In genomic region chr5:139415221-139415861, GRCh38 we compare ENCODE assay signal across 11 cellular contexts. TPM values are rescaled to one million over a fixed set of nuclear protein-coding genes. Genes with fewer than 3 reads are reported as not detected.
DNase-seq lines count a peak whose midpoint lies in the region; ATAC-seq and TF ChIP-seq lines count a peak whose summit lies in the region.
"Had no signal": no experiment of that assay in that cellular context is flagged by ENCODE, and none has a peak within 500 bp of the region (broad histone marks: within the 10 kb centered on the region; RNA-seq: fewer than 3 reads in every experiment).

No MANE protein-coding gene starts in this region.

- peaks cover 82% of the 10 kb centered on the region for H3K4me1 ChIP-seq in left ventricle myocardium inferior
- peaks cover 50% of the 10 kb centered on the region for H3K4me1 ChIP-seq in stomach smooth muscle (ENCODE audit: control insufficient read depth, insufficient read depth, low read length)
- H3K4me1 ChIP-seq: A549 had no signal

- no peak overlapping the region for H3K4me3 ChIP-seq in left ventricle myocardium inferior
- peak overlapping the region in 1 of 2 donors; percentile 40 for H3K4me3 ChIP-seq in stomach smooth muscle (ENCODE audit: low read length in 2 of 2)
- H3K4me3 ChIP-seq: A549 had no signal

- peaks cover 49% of the 10 kb centered on the region for H3K4me1 Mint-ChIP-seq in activated CD4-positive, alpha-beta T cell treated with anti-CD3 and anti-CD28 coated beads for 36 hours
- H3K4me1 Mint-ChIP-seq in activated naive CD8-positive, alpha-beta T cell treated with anti-CD3 and anti-CD28 coated beads, Interleukin-2, amount 10 ng/mL, durations not matched to agents 7 days and 5 days: peaks cover 48% of the 10 kb centered on the region

- CTCF ChIA-PET in activated CD4-positive, alpha-beta T cell treated with anti-CD3 and anti-CD28 coated beads for 36 hours (lab: Charles Lee): interaction anchor here (0.8 to 3.5 kb wide), 13 partner anchors 9 to 108 kb away, joined by 3 to 14 read pairs (median 4); partner anchors contain the start of genes DNAJC18, PAIP2, SPATA24 and STING1

- no peak for TF ChIP-seq CTCF in left ventricle myocardium inferior (IDR thresholded peaks at IDR 0.05; ENCODE audit: borderline replicate concordance)

- intact Hi-C loops in activated CD4-positive, alpha-beta T cell treated with anti-CD3 and anti-CD28 coated beads for 36 hours (cut with DNase I, micrococcal nuclease): loop anchor here (1.0 to 10.0 kb wide), 13 partner anchors 11 to 349 kb away; partner anchors contain the start of genes DNAJC18 (in 1 of the 2), SPATA24 (in 1 of the 2) and UBE2D2 (in 1 of the 2)
- intact Hi-C loops in left ventricle myocardium inferior (cut with micrococcal nuclease): no loop called here

- peak; percentile 78 for ATAC-seq in activated CD4-positive, alpha-beta T cell treated with anti-CD3 and anti-CD28 coated beads for 36 hours
- ATAC-seq in activated naive CD8-positive, alpha-beta T cell treated with anti-CD3 and anti-CD28 coated beads, Interleukin-2, amount 10 ng/mL, durations not matched to agents 7 days and 5 days (ENCODE audit: low read depth): peak; percentile 76
- ATAC-seq in HG02870 (IDR thresholded peaks at IDR 0.05; ENCODE audit: unreplicated experiment): no peak
- ATAC-seq in SK-N-SH treated with all-trans-retinoic acid at 6 μM for 48 hours: no peak
- ATAC-seq: A549 had no signal

- DNase-seq in activated CD4-positive, alpha-beta T cell treated with anti-CD3 and anti-CD28 coated beads for 36 hours: peak; percentile 74
- no peak for DNase-seq in activated CD4-positive, alpha-beta T cell treated with anti-CD3 and anti-CD28 coated beads, Interleukin-2, amount 50 U/mL, for 1 hour
- peak; percentile 46 for DNase-seq in activated naive CD8-positive, alpha-beta T cell treated with anti-CD3 and anti-CD28 coated beads, Interleukin-2, amount 10 ng/mL, durations not matched to agents 7 days and 5 days
- DNase-seq in left ventricle myocardium inferior: peak; percentile 65
- DNase-seq in central memory CD4-positive, alpha-beta T cell: no peak
- DNase-seq: activated gamma-delta T cell treated with Interleukin-2 at 50 U/mL for 16 hours, trophoblast cell had no signal

- H3K27ac ChIP-seq in left ventricle myocardium inferior (replicated peaks) (peak overlapping the region; percentile 91), stomach smooth muscle (ENCODE audit: low read length) (peak overlapping the region; percentile 18)
- H3K27ac ChIP-seq: A549 had no signal

- no peaks in the 10 kb centered on the region for H3K27me3 ChIP-seq in left ventricle myocardium inferior (ENCODE audit: low read depth)
- no peaks in the 10 kb centered on the region for H3K27me3 ChIP-seq in stomach smooth muscle (ENCODE audit: control insufficient read depth in 1 of 2, insufficient read depth in 2 of 2, low read length in 2 of 2)

- H3K36me3 ChIP-seq in left ventricle myocardium inferior (peaks cover 14% of the 10 kb centered on the region), stomach smooth muscle (ENCODE audit: control insufficient read depth in 2 of 2, insufficient read depth in 2 of 2, low read length in 2 of 2) (peaks cover 16 to 22% of the 10 kb centered on the region in 2 donors)

- peak overlapping the region; percentile 60 for H3K4me3 Mint-ChIP-seq in activated CD4-positive, alpha-beta T cell treated with anti-CD3 and anti-CD28 coated beads for 36 hours
- peak overlapping the region; percentile 62 for H3K4me3 Mint-ChIP-seq in activated naive CD8-positive, alpha-beta T cell treated with anti-CD3 and anti-CD28 coated beads, Interleukin-2, amount 10 ng/mL, durations not matched to agents 7 days and 5 days

- no peaks in the 10 kb centered on the region for H3K9me3 ChIP-seq in left ventricle myocardium inferior (replicated peaks)
- no peaks in the 10 kb centered on the region for H3K9me3 ChIP-seq in stomach smooth muscle (ENCODE audit: control insufficient read depth in 2 of 2, low read length in 2 of 2)
- H3K9me3 ChIP-seq: A549 had no signal

- POLR2A ChIA-PET in activated CD4-positive, alpha-beta T cell treated with anti-CD3 and anti-CD28 coated beads for 36 hours (lab: Charles Lee): interaction anchor here (0.6 to 1.6 kb wide), 8 partner anchors 11 to 345 kb away, joined by 3 to 7 read pairs (median 4); partner anchors contain the start of genes DNAJC18, SPATA24 and STING1
- POLR2A ChIA-PET in activated naive CD8-positive, alpha-beta T cell treated with anti-CD3 and anti-CD28 coated beads, Interleukin-2, amount 10 ng/mL, durations not matched to agents 7 days and 5 days (lab: Charles Lee): interaction anchor here (0.6 to 1.3 kb wide), 4 partner anchors 16 to 837 kb away, joined by 3 read pairs; no protein-coding TSS in a partner anchor

- H3K27ac Mint-ChIP-seq in activated CD4-positive, alpha-beta T cell treated with anti-CD3 and anti-CD28 coated beads for 36 hours: peak overlapping the region; percentile 98
- peak overlapping the region; percentile 84 for H3K27ac Mint-ChIP-seq in activated naive CD8-positive, alpha-beta T cell treated with anti-CD3 and anti-CD28 coated beads, Interleukin-2, amount 10 ng/mL, durations not matched to agents 7 days and 5 days

- peaks cover 54% of the 10 kb centered on the region for H3K36me3 Mint-ChIP-seq in activated CD4-positive, alpha-beta T cell treated with anti-CD3 and anti-CD28 coated beads for 36 hours (ENCODE audit: low read depth)
- no peaks in the 10 kb centered on the region for H3K36me3 Mint-ChIP-seq in activated naive CD8-positive, alpha-beta T cell treated with anti-CD3 and anti-CD28 coated beads, Interleukin-2, amount 10 ng/mL, durations not matched to agents 7 days and 5 days

- H3K9ac ChIP-seq in stomach smooth muscle (ENCODE audit: low read length in 2 of 2): no peak overlapping the region

- no peaks in the 10 kb centered on the region for H3K27me3 Mint-ChIP-seq in activated CD4-positive, alpha-beta T cell treated with anti-CD3 and anti-CD28 coated beads for 36 hours
- no peaks in the 10 kb centered on the region for H3K27me3 Mint-ChIP-seq in activated naive CD8-positive, alpha-beta T cell treated with anti-CD3 and anti-CD28 coated beads, Interleukin-2, amount 10 ng/mL, durations not matched to agents 7 days and 5 days

- H3K9me3 Mint-ChIP-seq in activated CD4-positive, alpha-beta T cell treated with anti-CD3 and anti-CD28 coated beads for 36 hours (ENCODE audit: low read depth): no peaks in the 10 kb centered on the region
- H3K9me3 Mint-ChIP-seq in activated naive CD8-positive, alpha-beta T cell treated with anti-CD3 and anti-CD28 coated beads, Interleukin-2, amount 10 ng/mL, durations not matched to agents 7 days and 5 days: no peaks in the 10 kb centered on the region

TF ChIP-seq in SK-N-SH treated with all-trans-retinoic acid at 6 μM for 48 hours, 23 proteins besides CTCF, POLR2A, EP300 and RAD21 (continues in another document):
- TF ChIP-seq BACH2 (CRISPR knock-in tag; IDR thresholded peaks at IDR 0.05; ENCODE audit: borderline replicate concordance) (no peak), ZC3H10 (CRISPR knock-in tag; IDR thresholded peaks at IDR 0.05) (no peak), PPARA (CRISPR knock-in tag; IDR thresholded peaks at IDR 0.05; ENCODE audit: borderline replicate concordance) (no peak), POU6F1 (CRISPR knock-in tag; IDR thresholded peaks at IDR 0.05; ENCODE audit: borderline replicate concordance, low read depth) (no peak), RARB (CRISPR knock-in tag; IDR thresholded peaks at IDR 0.05) (no peak)

RNA-seq across cellular contexts. Expression of gene SPATA24, which starts 11.5 kb away (rescaled TPM):
- total RNA-seq in activated CD4-positive, alpha-beta T cell treated with anti-CD3 and anti-CD28 coated beads for 36 hours: 1 to 10 TPM; 4.6 to 5.9 TPM
- total RNA-seq in activated naive CD8-positive, alpha-beta T cell treated with anti-CD3 and anti-CD28 coated beads, Interleukin-2, amount 10 ng/mL, durations not matched to agents 7 days and 5 days: 1 to 10 TPM; 6.3 to 6.4 TPM
- 15.7 TPM for total RNA-seq in left ventricle myocardium inferior

RNA-seq across cellular contexts. Expression of gene PROB1, which starts 20.4 kb away (rescaled TPM):
- 1 to 10 TPM; 3.2 TPM for total RNA-seq in activated CD4-positive, alpha-beta T cell treated with anti-CD3 and anti-CD28 coated beads for 36 hours
- 1 to 10 TPM; 4.1 to 4.3 TPM for total RNA-seq in activated naive CD8-positive, alpha-beta T cell treated with anti-CD3 and anti-CD28 coated beads, Interleukin-2, amount 10 ng/mL, durations not matched to agents 7 days and 5 days
- total RNA-seq in left ventricle myocardium inferior: 46.3 TPM

RNA-seq across cellular contexts. Expression of gene DNAJC18, which starts 24.0 kb away (rescaled TPM):
- 10 to 100 TPM; 33.1 to 35.6 TPM for total RNA-seq in activated CD4-positive, alpha-beta T cell treated with anti-CD3 and anti-CD28 coated beads for 36 hours
- 1 to 10 TPM; 4.2 to 5.7 TPM for total RNA-seq in activated naive CD8-positive, alpha-beta T cell treated with anti-CD3 and anti-CD28 coated beads, Interleukin-2, amount 10 ng/mL, durations not matched to agents 7 days and 5 days
- 14.3 TPM for total RNA-seq in left ventricle myocardium inferior

RNA-seq across cellular contexts. Expression of gene MZB1, which starts 25.6 kb away (rescaled TPM):
- total RNA-seq in activated CD4-positive, alpha-beta T cell treated with anti-CD3 and anti-CD28 coated beads for 36 hours: 1 to 10 TPM; 7.8 to 9.8 TPM
- 10 to 100 TPM; 21.8 to 22.6 TPM for total RNA-seq in activated naive CD8-positive, alpha-beta T cell treated with anti-CD3 and anti-CD28 coated beads, Interleukin-2, amount 10 ng/mL, durations not matched to agents 7 days and 5 days
- 0.58 TPM for total RNA-seq in left ventricle myocardium inferior

RNA-seq across cellular contexts. Expression of gene SLC23A1, which starts 32.2 kb away (rescaled TPM):
- total RNA-seq in activated CD4-positive, alpha-beta T cell treated with anti-CD3 and anti-CD28 coated beads for 36 hours: under 1 TPM; 0.43 to 0.53 TPM
- total RNA-seq in activated naive CD8-positive, alpha-beta T cell treated with anti-CD3 and anti-CD28 coated beads, Interleukin-2, amount 10 ng/mL, durations not matched to agents 7 days and 5 days: 1 to 10 TPM; 1.3 to 1.8 TPM
- not detected for total RNA-seq in left ventricle myocardium inferior

Comparison
In these comparisons a context has a peak if more than half of its experiments do, and no peak if none do; other contexts are left out.
1. DNase-seq: peak in activated CD4-positive, alpha-beta T cell treated with anti-CD3 and anti-CD28 coated beads for 36 hours (single experiment), activated naive CD8-positive, alpha-beta T cell treated with anti-CD3 and anti-CD28 coated beads, Interleukin-2, amount 10 ng/mL, durations not matched to agents 7 days and 5 days (single experiment) and left ventricle myocardium inferior (single experiment); none in activated CD4-positive, alpha-beta T cell treated with anti-CD3 and anti-CD28 coated beads, Interleukin-2, amount 50 U/mL, for 1 hour (single experiment) and central memory CD4-positive, alpha-beta T cell (single experiment).
2. ATAC-seq: peak in activated CD4-positive, alpha-beta T cell treated with anti-CD3 and anti-CD28 coated beads for 36 hours (single experiment) and activated naive CD8-positive, alpha-beta T cell treated with anti-CD3 and anti-CD28 coated beads, Interleukin-2, amount 10 ng/mL, durations not matched to agents 7 days and 5 days (single experiment); none in HG02870 (single experiment) and SK-N-SH treated with all-trans-retinoic acid at 6 μM for 48 hours (single experiment).